30 cellular contexts compared by ENCODE assay signal in the genomic region with DNA sequence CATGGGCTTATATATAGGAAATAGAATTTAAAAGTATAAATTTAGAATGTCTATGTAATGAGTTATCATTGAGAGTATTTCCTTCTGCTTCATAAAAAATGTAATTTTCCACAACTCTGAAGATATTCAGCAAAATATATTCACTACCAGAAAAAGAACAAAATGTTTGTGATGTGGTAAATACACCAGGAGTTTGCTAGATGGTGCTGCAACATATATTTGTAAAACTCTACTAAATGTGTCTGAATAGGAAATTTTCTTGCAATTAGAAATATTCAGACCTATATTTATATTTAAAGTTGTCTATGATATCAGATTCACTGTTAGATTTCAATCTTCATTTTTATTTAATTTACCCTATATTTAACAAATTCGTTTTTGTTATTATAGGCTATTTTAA.
"Had no signal": no experiment of that assay in that cellular context is flagged by ENCODE, and none has a peak within 500 bp of the region (broad histone marks: within the 10 kb centered on the region; RNA-seq: fewer than 3 reads in every experiment).

No MANE protein-coding gene starts in this region.

- H3K4me1 ChIP-seq: neural progenitor cell, parathyroid adenoma, right lobe of liver, suprapubic skin, vagina had no signal

- H3K27ac ChIP-seq: neural progenitor cell, ovary, parathyroid adenoma, right lobe of liver, sigmoid colon, suprapubic skin, testis, tibial artery, transverse colon, vagina had no signal

- ATAC-seq: naive thymus-derived CD8-positive, alpha-beta T cell; natural killer cell treated with Interleukin-12 subunit alpha and Interleukin-12 subunit beta and Interleukin-15 and Interleukin-18, amount 100 ng/mL, for 72 hours; psoas muscle; right cardiac atrium; right lobe of liver; stimulated activated effector memory CD8-positive, alpha-beta T cell treated with anti-CD3 and anti-CD28 coated beads, Interleukin-12 subunit alpha, Interleukin-12 subunit beta, amount 100 ng/mL, for 72 hours; stimulated activated naive B cell treated with anti-CD40 and anti-IgM and Interleukin-4, amounts not matched to agents 10 μg/mL and 1 μg/mL and 100 μg/mL, for 72 hours had no signal

- H3K4me3 Mint-ChIP-seq: naive thymus-derived CD8-positive, alpha-beta T cell; natural killer cell treated with Interleukin-12 subunit alpha and Interleukin-12 subunit beta and Interleukin-15 and Interleukin-18, amount 100 ng/mL, for 72 hours; nephron progenitor cell; neural progenitor cell; stimulated activated effector memory CD8-positive, alpha-beta T cell treated with anti-CD3 and anti-CD28 coated beads, Interleukin-12 subunit alpha, Interleukin-12 subunit beta, amount 100 ng/mL, for 72 hours; stimulated activated naive B cell treated with anti-CD40 and anti-IgM and Interleukin-4, amounts not matched to agents 10 μg/mL and 1 μg/mL and 100 μg/mL, for 72 hours; stimulated activated naive CD8-positive, alpha-beta T cell treated with anti-CD3 and anti-CD28 coated beads, Interleukin-15, Interleukin-2, amounts not matched to agents 100 ng/mL and 50 ng/mL, for 24 hours; type B pancreatic cell had no signal

- H3K27ac Mint-ChIP-seq: naive thymus-derived CD8-positive, alpha-beta T cell; natural killer cell treated with Interleukin-12 subunit alpha and Interleukin-12 subunit beta and Interleukin-15 and Interleukin-18, amount 100 ng/mL, for 72 hours; nephron progenitor cell; neural progenitor cell; progenitor cell of endocrine pancreas; stimulated activated effector memory CD8-positive, alpha-beta T cell treated with anti-CD3 and anti-CD28 coated beads, Interleukin-12 subunit alpha, Interleukin-12 subunit beta, amount 100 ng/mL, for 72 hours; stimulated activated naive B cell treated with anti-CD40 and anti-IgM and Interleukin-4, amounts not matched to agents 10 μg/mL and 1 μg/mL and 100 μg/mL, for 72 hours; stimulated activated naive CD8-positive, alpha-beta T cell treated with anti-CD3 and anti-CD28 coated beads, Interleukin-15, Interleukin-2, amounts not matched to agents 100 ng/mL and 50 ng/mL, for 24 hours; type B pancreatic cell had no signal

- H3K9ac ChIP-seq: neural progenitor cell, parathyroid adenoma had no signal

- H3K9me3 ChIP-seq: ovary, psoas muscle, right lobe of liver, sigmoid colon, suprapubic skin, testis, tibial artery, transverse colon, vagina had no signal

- FAIRE-seq: urothelium cell line had no signal

- H3K36me3 ChIP-seq: neural progenitor cell, ovary, right lobe of liver, sigmoid colon, suprapubic skin, tibial artery, transverse colon, vagina had no signal

- H3K4me2 ChIP-seq: neural progenitor cell had no signal

- H2AFZ ChIP-seq: neural progenitor cell, parathyroid adenoma had no signal

- DNase-seq: naive thymus-derived CD8-positive, alpha-beta T cell; nephron progenitor cell; occipital lobe; ovary; posterior cingulate gyrus; psoas muscle; right cardiac atrium; right lobe of liver; sigmoid colon; small intestine; stimulated activated CD4-positive, alpha-beta T cell treated with anti-CD3 and anti-CD28 coated beads, Interleukin-15, amount 100 ng/mL, for 24 hours; stimulated activated CD4-positive, alpha-beta T cell treated with anti-CD3 and anti-CD28 coated beads, Interleukin-2, amount 100 ng/mL, for 24 hours; stimulated activated CD4-positive, alpha-beta T cell treated with anti-CD3 and anti-CD28 coated beads, Interleukin-2, amount 100 ng/mL, for 48 hours; stimulated activated CD4-positive, alpha-beta T cell treated with anti-CD3 and anti-CD28 coated beads, Interleukin-4, amount 100 ng/mL, for 24 hours; stimulated activated naive B cell treated with anti-CD40 and anti-IgM and Interleukin-4, amounts not matched to agents 10 μg/mL and 1 μg/mL and 100 μg/mL, for 72 hours; stimulated activated naive CD4-positive, alpha-beta T cell treated with Interleukin-2 at 50 U/mL for 16 hours; substantia nigra; testis; tibial artery; transverse colon had no signal

- H3K4me1 Mint-ChIP-seq: naive thymus-derived CD8-positive, alpha-beta T cell; stimulated activated effector memory CD8-positive, alpha-beta T cell treated with anti-CD3 and anti-CD28 coated beads, Interleukin-12 subunit alpha, Interleukin-12 subunit beta, amount 100 ng/mL, for 72 hours; stimulated activated naive B cell treated with anti-CD40 and anti-IgM and Interleukin-4, amounts not matched to agents 10 μg/mL and 1 μg/mL and 100 μg/mL, for 72 hours had no signal

- H3K27me3 Mint-ChIP-seq: natural killer cell treated with Interleukin-12 subunit alpha and Interleukin-12 subunit beta and Interleukin-15 and Interleukin-18, amount 100 ng/mL, for 72 hours; stimulated activated naive B cell treated with anti-CD40 and anti-IgM and Interleukin-4, amounts not matched to agents 10 μg/mL and 1 μg/mL and 100 μg/mL, for 72 hours; type B pancreatic cell had no signal

- H3K27me3 ChIP-seq: neural progenitor cell, ovary, right lobe of liver, sigmoid colon, suprapubic skin, testis, tibial artery, transverse colon, vagina had no signal

- H3K79me2 ChIP-seq: parathyroid adenoma had no signal

- H3K4me3 ChIP-seq: neural progenitor cell, ovary, psoas muscle, right lobe of liver, sigmoid colon, suprapubic skin, testis, tibial artery, transverse colon, vagina had no signal

- H3K9me3 Mint-ChIP-seq: natural killer cell treated with Interleukin-12 subunit alpha and Interleukin-12 subunit beta and Interleukin-15 and Interleukin-18, amount 100 ng/mL, for 72 hours; nephron progenitor cell; neural progenitor cell; stimulated activated effector memory CD8-positive, alpha-beta T cell treated with anti-CD3 and anti-CD28 coated beads, Interleukin-12 subunit alpha, Interleukin-12 subunit beta, amount 100 ng/mL, for 72 hours; stimulated activated naive B cell treated with anti-CD40 and anti-IgM and Interleukin-4, amounts not matched to agents 10 μg/mL and 1 μg/mL and 100 μg/mL, for 72 hours; stimulated activated naive CD8-positive, alpha-beta T cell treated with anti-CD3 and anti-CD28 coated beads, Interleukin-15, Interleukin-2, amounts not matched to agents 100 ng/mL and 50 ng/mL, for 24 hours; type B pancreatic cell had no signal
